Comparison of ENCODE assay signal across 8 cellular contexts in genomic region chr16:75648265-75649076, GRCh38. TPM values are rescaled to one million over a fixed set of nuclear protein-coding genes. Genes with fewer than 3 reads are reported as not detected.
A peak's percentile ranks its signal among the peaks of the same experiment; 100 is the strongest.
DNase-seq lines count a peak whose midpoint lies in the region; ATAC-seq and TF ChIP-seq lines count a peak whose summit lies in the region.

No MANE protein-coding gene starts in this region.

- H3K9me2 ChIP-seq in neural cell (ENCODE audit: insufficient read depth, low read length) = no peaks in the 10 kb centered on the region

- H3K4me3 ChIP-seq in Jurkat, Clone E6-1 (ENCODE audit: low read length) = peak overlapping the region; percentile 62
- H3K4me3 ChIP-seq in neural cell (ENCODE audit: low read length) = peak overlapping the region; percentile 87

- H2AFZ ChIP-seq in neural cell (ENCODE audit: low read depth, low read length) = peak overlapping the region; percentile 93

- H4K20me1 ChIP-seq in neural cell (ENCODE audit: insufficient read depth) = peaks cover 23% of the 10 kb centered on the region

- no peak overlapping the region for H3K4me2 ChIP-seq in neural cell (ENCODE audit: low read length)

- no peaks in the 10 kb centered on the region for H3K27me3 ChIP-seq in neural cell (ENCODE audit: insufficient read depth, low read depth, low read length)

- no peaks in the 10 kb centered on the region for H3K9me3 ChIP-seq in neural cell (ENCODE audit: low read length)

- peak overlapping the region; percentile 92 to 95 for H3K4me3 Mint-ChIP-seq in stimulated activated naive CD8-positive, alpha-beta T cell treated with anti-CD3 and anti-CD28 coated beads, Interleukin-15, amount 100 ng/mL, for 72 hours

- H3K79me2 ChIP-seq in neural cell (replicated peaks; ENCODE audit: insufficient read depth, low read length) = peaks cover 82% of the 10 kb centered on the region

- H3K4me1 Mint-ChIP-seq in stimulated activated naive CD8-positive, alpha-beta T cell treated with anti-CD3 and anti-CD28 coated beads, Interleukin-15, amount 100 ng/mL, for 72 hours = peaks cover 63% of the 10 kb centered on the region

- H3K27me3 Mint-ChIP-seq in stimulated activated naive CD8-positive, alpha-beta T cell treated with anti-CD3 and anti-CD28 coated beads, Interleukin-15, amount 100 ng/mL, for 72 hours = no peaks in the 10 kb centered on the region

- H3K27ac ChIP-seq in neural cell (ENCODE audit: low read length) = peak overlapping the region; percentile 99

- TF ChIP-seq CTCF in neural cell (IDR thresholded peaks at IDR 0.05; ENCODE audit: poor library complexity, severe bottlenecking) = no peak

- no peaks in the 10 kb centered on the region for H3K9me3 Mint-ChIP-seq in stimulated activated naive CD8-positive, alpha-beta T cell treated with anti-CD3 and anti-CD28 coated beads, Interleukin-15, amount 100 ng/mL, for 72 hours

- peak; percentile 32 for ATAC-seq in GM21619 (IDR thresholded peaks at IDR 0.05; ENCODE audit: unreplicated experiment)
- peak; percentile 45 for ATAC-seq in stimulated activated naive CD8-positive, alpha-beta T cell treated with anti-CD3 and anti-CD28 coated beads, Interleukin-15, amount 100 ng/mL, for 72 hours

- TF ChIP-seq RAD21 in neural cell (conservative IDR thresholded peaks at IDR 0.05) = no peak

- peak overlapping the region; percentile 97 to 98 for H3K27ac Mint-ChIP-seq in stimulated activated naive CD8-positive, alpha-beta T cell treated with anti-CD3 and anti-CD28 coated beads, Interleukin-15, amount 100 ng/mL, for 72 hours

- peak; percentile 10 for DNase-seq in DMS79 (lab: John Stamatoyannopoulos, UW)
- DNase-seq in Jurkat, Clone E6-1 (ENCODE audit: low read depth, low spot score) = peak; percentile 74
- DNase-seq in RPMI8226 = peak; percentile 85
- DNase-seq in activated effector memory CD4-positive, alpha-beta T cell treated with Interleukin-2 at 50 U/mL for 16 hours = peak; percentile 81
- peak; percentile 41 for DNase-seq in fibroblast of the conjunctiva (ENCODE audit: low read depth)
- peak; percentile 84 to 87 for DNase-seq in stimulated activated naive CD8-positive, alpha-beta T cell treated with anti-CD3 and anti-CD28 coated beads, Interleukin-15, amount 100 ng/mL, for 72 hours

- TF ChIP-seq EP300 in neural cell (conservative IDR thresholded peaks at IDR 0.05; ENCODE audit: poor library complexity, severe bottlenecking) = no peak

- H3F3A ChIP-seq in neural cell (ENCODE audit: insufficient read depth, low read length, poor library complexity, severe bottlenecking) = peaks cover 3% of the 10 kb centered on the region

- peak overlapping the region; percentile 99 for H3K9ac ChIP-seq in neural cell (ENCODE audit: low read length)

- H3K36me3 ChIP-seq in neural cell (ENCODE audit: insufficient read depth, low read length) = no peaks in the 10 kb centered on the region

TF ChIP-seq in neural cell, 6 proteins besides CTCF, POLR2A, EP300 and RAD21:
- no peak for TF ChIP-seq EZH2 (IDR thresholded peaks at IDR 0.05; ENCODE audit: borderline replicate concordance, insufficient read depth, low read length, poor library complexity, severe bottlenecking)
- TF ChIP-seq POLR2AphosphoS5 (IDR thresholded peaks at IDR 0.05) = peak; percentile 81
- TF ChIP-seq SMC3 (conservative IDR thresholded peaks at IDR 0.05; ENCODE audit: poor library complexity) = no peak
- peak; percentile 85 for TF ChIP-seq TAF1 (IDR thresholded peaks at IDR 0.05; ENCODE audit: low read depth)
- peak; percentile 85 for TF ChIP-seq REST (IDR thresholded peaks at IDR 0.05; ENCODE audit: borderline replicate concordance)
- peak; percentile 1 for TF ChIP-seq MXI1 (conservative IDR thresholded peaks at IDR 0.05; ENCODE audit: poor library complexity, severe bottlenecking)

RNA-seq across cellular contexts. Expression of gene TERF2IP, which starts 0.9 kb away (rescaled TPM):
- polyA plus RNA-seq in Jurkat, Clone E6-1 (2012; ENCODE audit: insufficient read depth, insufficient read length) = 79.2 TPM
- 706 and 752 TPM in 2 replicates for polyA plus RNA-seq in neural cell
- 357 and 391 TPM in 2 replicates for polyA minus RNA-seq in neural cell

RNA-seq across cellular contexts. Expression of gene KARS1, which starts 1.0 kb away (rescaled TPM):
- polyA plus RNA-seq in Jurkat, Clone E6-1 (2012; ENCODE audit: insufficient read depth, insufficient read length) = 347 TPM
- 151 and 159 TPM in 2 replicates for polyA plus RNA-seq in neural cell
- 132 and 135 TPM in 2 replicates for polyA minus RNA-seq in neural cell

RNA-seq across cellular contexts. Expression of gene ADAT1, which starts 25.4 kb away (rescaled TPM):
- polyA plus RNA-seq in Jurkat, Clone E6-1 (2012; ENCODE audit: insufficient read depth, insufficient read length) = 49.6 TPM
- polyA plus RNA-seq in neural cell = 62.8 and 64.5 TPM in 2 replicates
- 172 and 179 TPM in 2 replicates for polyA minus RNA-seq in neural cell

RNA-seq across cellular contexts. Expression of gene CPHXL2, which starts 28.3 kb away (rescaled TPM):
- not detected for polyA plus RNA-seq in Jurkat, Clone E6-1 (2012; ENCODE audit: insufficient read depth, insufficient read length)
- not detected in 2 replicates for polyA plus RNA-seq in neural cell
- polyA minus RNA-seq in neural cell = not detected in 2 replicates

RNA-seq across cellular contexts. Expression of gene DUXB, which starts 52.8 kb away (rescaled TPM):
- polyA plus RNA-seq in Jurkat, Clone E6-1 (2012; ENCODE audit: insufficient read depth, insufficient read length) = not detected
- not detected in 2 replicates for polyA plus RNA-seq in neural cell
- polyA minus RNA-seq in neural cell = not detected in 2 replicates

Comparison
In these comparisons a context has a peak if more than half of its experiments do, and no peak if none do; other contexts are left out.
1. Peak in every context shown above with its lines: DNase-seq, ATAC-seq, H3K4me3 ChIP-seq and H3K27ac ChIP-seq.
2. DNase-seq: peak in every context shown above with its lines; median percentile 86 in stimulated activated naive CD8-positive, alpha-beta T cell treated with anti-CD3 and anti-CD28 coated beads, Interleukin-15, amount 100 ng/mL, for 72 hours; 85 in RPMI8226; 81 in activated effector memory CD4-positive, alpha-beta T cell treated with Interleukin-2 at 50 U/mL for 16 hours; 74 in Jurkat, Clone E6-1; 41 in fibroblast of the conjunctiva; 10 in DMS79.